In genomic region chr3:43156812-43157455, GRCh38 we compare ENCODE assay signal across 35 cellular contexts.
"Had no signal": no experiment of that assay in that cellular context is flagged by ENCODE, and none has a peak within 500 bp of the region (broad histone marks: within the 10 kb centered on the region; RNA-seq: fewer than 3 reads in every experiment).

No MANE protein-coding gene starts in this region.

- ATAC-seq: activated CD4-positive, alpha-beta T cell treated with anti-CD3 and anti-CD28 coated beads for 36 hours; activated CD4-positive, CD25-positive, alpha-beta regulatory T cell treated with anti-CD3 and anti-CD28 coated beads, Interleukin-2, amount 50 U/mL, for 24 hours; activated CD8-positive, alpha-beta T cell treated with anti-CD3 and anti-CD28 coated beads, Interleukin-2, amount 10 ng/mL, durations not matched to agents 7 days and 5 days; T-cell had no signal

- H3K4me2 ChIP-seq: SK-N-SH had no signal

- H3K9me2 ChIP-seq: SK-N-SH had no signal

- H3K9ac ChIP-seq: SK-N-SH had no signal

- H3K4me3 ChIP-seq: ascending aorta, cardiac muscle cell, Peyer's patch, SJSA1 had no signal

- H3K36me3 ChIP-seq: ascending aorta, cardiac muscle cell, Peyer's patch, SJSA1 had no signal

- DNase-seq: activated CD4-positive, alpha-beta T cell treated with anti-CD3 and anti-CD28 coated beads for 36 hours; activated CD4-positive, alpha-beta T cell treated with anti-CD3 and anti-CD28 coated beads, Interleukin-2, amount 10 ng/mL, durations not matched to agents 7 days and 5 days; activated CD4-positive, alpha-beta T cell treated with anti-CD3 and anti-CD28 coated beads, Interleukin-2, amount 50 U/mL, for 48 hours; activated CD8-positive, alpha-beta T cell treated with anti-CD3 and anti-CD28 coated beads, Interleukin-2, amount 10 ng/mL, durations not matched to agents 7 days and 5 days; activated gamma-delta T cell; activated naive CD4-positive, alpha-beta T cell treated with Interleukin-2 at 50 U/mL for 16 hours; activated naive CD8-positive, alpha-beta T cell treated with anti-CD3 and anti-CD28 coated beads, Interleukin-2, amount 10 ng/mL, durations not matched to agents 7 days and 5 days; activated T-cell treated with anti-CD3 and anti-CD28 coated beads, Interleukin-2, amount 50 U/mL, for 24 hours; amygdala; Kasumi-1; KG1; NCI-H1105; NCI-H1417 treated with DMSO at 0.1 percent for 48 hours; NCI-H187 treated with DMSO at 0.1 percent for 48 hours; NCI-H2081; NCI-H2171 treated with DMSO at 0.1 percent for 48 hours; NCI-H2227 treated with DMSO at 0.1 percent for 48 hours; NCI-H446; NCI-H510A treated with DMSO at 0.1 percent for 48 hours; NCI-H526 treated with DMSO at 0.1 percent for 48 hours; NCI-H774; Peyer's patch; RPMI8226; SHP77 treated with DMSO at 0.1 percent for 48 hours; SK-N-SH; T-cell; T-helper 2 cell; T-helper 9 cell had no signal

- H3K36me3 Mint-ChIP-seq: activated naive CD4-positive, alpha-beta T cell treated with anti-CD3 and anti-CD28 coated beads, Interleukin-2, amount 50 U/mL, for 24 hours; activated naive CD8-positive, alpha-beta T cell treated with anti-CD3 and anti-CD28 coated beads, Interleukin-2, amount 10 ng/mL, durations not matched to agents 7 days and 5 days; T-cell had no signal

- H3K27me3 Mint-ChIP-seq: activated CD4-positive, alpha-beta T cell treated with anti-CD3 and anti-CD28 coated beads for 36 hours; activated naive CD4-positive, alpha-beta T cell treated with anti-CD3 and anti-CD28 coated beads, Interleukin-2, amount 50 U/mL, for 24 hours; activated naive CD8-positive, alpha-beta T cell treated with anti-CD3 and anti-CD28 coated beads, Interleukin-2, amount 10 ng/mL, durations not matched to agents 7 days and 5 days; activated T-cell treated with anti-CD3 and anti-CD28 coated beads, Interleukin-2, amount 50 U/mL, for 24 hours had no signal

- H3K4me1 ChIP-seq: ascending aorta, SJSA1 had no signal

- H3K9me3 ChIP-seq: ascending aorta, Peyer's patch, SJSA1, SK-N-SH had no signal

- H3K27me3 ChIP-seq: ascending aorta, cardiac muscle cell, Peyer's patch, SJSA1 had no signal

- H3K4me3 Mint-ChIP-seq: activated CD4-positive, alpha-beta T cell treated with anti-CD3 and anti-CD28 coated beads for 36 hours; activated CD4-positive, alpha-beta T cell treated with anti-CD3 and anti-CD28 coated beads, Interleukin-2, amount 10 ng/mL, durations not matched to agents 7 days and 5 days; activated CD8-positive, alpha-beta T cell treated with anti-CD3 and anti-CD28 coated beads, Interleukin-2, amount 10 ng/mL, durations not matched to agents 7 days and 5 days; activated naive CD4-positive, alpha-beta T cell treated with anti-CD3 and anti-CD28 coated beads, Interleukin-2, amount 50 U/mL, for 24 hours; activated naive CD8-positive, alpha-beta T cell treated with anti-CD3 and anti-CD28 coated beads, Interleukin-2, amount 10 ng/mL, durations not matched to agents 7 days and 5 days; activated T-cell treated with anti-CD3 and anti-CD28 coated beads, Interleukin-2, amount 50 U/mL, for 24 hours; central memory CD8-positive, alpha-beta T cell; T-cell had no signal

- H3K27ac ChIP-seq: ascending aorta, cardiac muscle cell, Peyer's patch, SJSA1 had no signal

- H3K27ac Mint-ChIP-seq: activated CD4-positive, alpha-beta T cell treated with anti-CD3 and anti-CD28 coated beads for 36 hours; activated CD8-positive, alpha-beta T cell treated with anti-CD3 and anti-CD28 coated beads, Interleukin-2, amount 10 ng/mL, durations not matched to agents 7 days and 5 days; activated naive CD4-positive, alpha-beta T cell treated with anti-CD3 and anti-CD28 coated beads, Interleukin-2, amount 50 U/mL, for 24 hours; activated naive CD8-positive, alpha-beta T cell treated with anti-CD3 and anti-CD28 coated beads, Interleukin-2, amount 10 ng/mL, durations not matched to agents 7 days and 5 days; activated T-cell treated with anti-CD3 and anti-CD28 coated beads, Interleukin-2, amount 50 U/mL, for 24 hours; activated T-helper 2 cell treated with anti-CD3 and anti-CD28 coated beads, Interferon-gamma antibody, Interleukin-2, Interleukin-4, amounts not matched to agents 10 μg/mL and 5 μg/mL and 100 μg/mL, durations not matched to agents 14 hours and 24 hours and 36 hours had no signal

- H3K9me3 Mint-ChIP-seq: activated CD4-positive, alpha-beta T cell treated with anti-CD3 and anti-CD28 coated beads, Interleukin-2, amount 10 ng/mL, durations not matched to agents 7 days and 5 days; activated naive CD4-positive, alpha-beta T cell treated with anti-CD3 and anti-CD28 coated beads, Interleukin-2, amount 50 U/mL, for 24 hours; activated T-cell treated with anti-CD3 and anti-CD28 coated beads, Interleukin-2, amount 50 U/mL, for 24 hours; activated T-helper 2 cell treated with anti-CD3 and anti-CD28 coated beads, Interferon-gamma antibody, Interleukin-2, Interleukin-4, amounts not matched to agents 10 μg/mL and 5 μg/mL and 100 μg/mL, durations not matched to agents 14 hours and 24 hours and 36 hours; central memory CD8-positive, alpha-beta T cell; T-cell had no signal
